21 cellular contexts compared by ENCODE assay signal in the genomic region with DNA sequence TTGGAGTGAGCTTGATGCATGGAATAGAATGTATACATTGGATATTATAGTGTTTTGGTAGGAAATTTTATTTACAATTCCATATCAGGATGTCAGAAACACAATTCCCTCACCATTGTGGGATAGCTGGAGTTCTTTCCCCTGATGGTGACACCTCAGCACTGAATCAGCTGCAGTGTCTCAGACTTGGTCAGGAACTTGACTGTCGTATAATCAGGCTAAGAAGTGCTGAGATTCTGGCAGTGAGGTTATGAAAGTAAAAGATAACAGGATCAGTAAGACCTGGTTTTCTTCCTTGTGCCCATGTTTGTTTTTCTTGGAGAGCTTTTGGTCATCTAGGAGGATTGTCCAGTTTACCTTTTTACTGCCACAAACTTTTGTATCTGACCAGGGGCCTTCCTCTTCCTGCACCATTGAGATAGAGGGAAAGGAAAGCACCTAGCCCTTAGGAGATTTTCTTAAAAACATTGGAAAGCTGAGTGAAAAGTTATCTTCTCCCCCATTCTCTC. TPM values are rescaled to one million over a fixed set of nuclear protein-coding genes. Genes with fewer than 3 reads are reported as not detected.
"Had no signal": no experiment of that assay in that cellular context is flagged by ENCODE, and none has a peak within 500 bp of the region (broad histone marks: within the 10 kb centered on the region; RNA-seq: fewer than 3 reads in every experiment).

No MANE protein-coding gene starts in this region.

- H3K27ac Mint-ChIP-seq: activated CD4-positive, alpha-beta memory T cell treated with anti-CD3 and anti-CD28 coated beads, Interleukin-2, amount 10 ng/mL, durations not matched to agents 7 days and 5 days; activated CD4-positive, alpha-beta T cell treated with anti-CD3 and anti-CD28 coated beads for 36 hours; activated naive CD8-positive, alpha-beta T cell treated with anti-CD3 and anti-CD28 coated beads, Interleukin-2, amount 10 ng/mL, durations not matched to agents 7 days and 5 days; activated T-cell treated with anti-CD3 and anti-CD28 coated beads, Interleukin-2, amount 50 U/mL, for 72 hours; memory B cell; natural killer cell treated with Interleukin-12 subunit alpha and Interleukin-12 subunit beta and Interleukin-15 and Interleukin-18, amount 100 ng/mL, for 72 hours had no signal

- H3K36me3 ChIP-seq: ascending aorta, left lung, sigmoid colon, suprapubic skin, upper lobe of right lung, WERI-Rb-1 had no signal

- H3K36me3 Mint-ChIP-seq: activated naive CD8-positive, alpha-beta T cell treated with anti-CD3 and anti-CD28 coated beads, Interleukin-2, amount 10 ng/mL, durations not matched to agents 7 days and 5 days; memory B cell; natural killer cell treated with Interleukin-12 subunit alpha and Interleukin-12 subunit beta and Interleukin-15 and Interleukin-18, amount 100 ng/mL, for 72 hours had no signal

- H3K9me3 Mint-ChIP-seq: activated CD4-positive, alpha-beta memory T cell treated with anti-CD3 and anti-CD28 coated beads, Interleukin-2, amount 10 ng/mL, durations not matched to agents 7 days and 5 days; activated naive CD8-positive, alpha-beta T cell treated with anti-CD3 and anti-CD28 coated beads, Interleukin-2, amount 10 ng/mL, durations not matched to agents 7 days and 5 days; activated T-cell treated with anti-CD3 and anti-CD28 coated beads, Interleukin-2, amount 50 U/mL, for 72 hours; central memory CD8-positive, alpha-beta T cell; memory B cell; natural killer cell treated with Interleukin-12 subunit alpha and Interleukin-12 subunit beta and Interleukin-15 and Interleukin-18, amount 100 ng/mL, for 72 hours had no signal

- H3K27me3 ChIP-seq: ascending aorta, sigmoid colon, suprapubic skin, upper lobe of right lung had no signal

- DNase-seq: activated CD4-positive, alpha-beta memory T cell treated with anti-CD3 and anti-CD28 coated beads, Interleukin-2, amount 10 ng/mL, durations not matched to agents 7 days and 5 days; activated CD4-positive, alpha-beta T cell treated with anti-CD3 and anti-CD28 coated beads for 36 hours; activated gamma-delta T cell treated with Interleukin-2 at 50 U/mL for 16 hours; activated naive CD8-positive, alpha-beta T cell treated with anti-CD3 and anti-CD28 coated beads, Interleukin-2, amount 10 ng/mL, durations not matched to agents 7 days and 5 days; activated T-cell treated with anti-CD3 and anti-CD28 coated beads, Interleukin-2, amount 50 U/mL, for 72 hours; cortex of kidney; effector memory CD4-positive, alpha-beta T cell; erythroblast; left lung; psoas muscle; sigmoid colon; stimulated activated CD4-positive, alpha-beta T cell treated with anti-CD3 and anti-CD28 coated beads, Interleukin-12 subunit alpha, Interleukin-12 subunit beta, amount 100 ng/mL, for 4 hours; stimulated activated naive CD4-positive, alpha-beta T cell treated with Interleukin-2 at 50 U/mL for 16 hours; T-helper 1 cell; upper lobe of right lung; WERI-Rb-1 had no signal

- H3K4me3 ChIP-seq: ascending aorta, left lung, sigmoid colon, suprapubic skin, upper lobe of right lung had no signal

- H3K27ac ChIP-seq: ascending aorta, left lung, psoas muscle, sigmoid colon, suprapubic skin, upper lobe of right lung, WERI-Rb-1 had no signal

- ATAC-seq: activated CD4-positive, alpha-beta T cell treated with anti-CD3 and anti-CD28 coated beads for 36 hours; activated T-cell treated with anti-CD3 and anti-CD28 coated beads, Interleukin-2, amount 50 U/mL, for 72 hours; left lung; psoas muscle; upper lobe of right lung had no signal

- H3K4me3 Mint-ChIP-seq: activated CD4-positive, alpha-beta memory T cell treated with anti-CD3 and anti-CD28 coated beads, Interleukin-2, amount 10 ng/mL, durations not matched to agents 7 days and 5 days; activated CD4-positive, alpha-beta T cell treated with anti-CD3 and anti-CD28 coated beads for 36 hours; activated naive CD8-positive, alpha-beta T cell treated with anti-CD3 and anti-CD28 coated beads, Interleukin-2, amount 10 ng/mL, durations not matched to agents 7 days and 5 days; activated T-cell treated with anti-CD3 and anti-CD28 coated beads, Interleukin-2, amount 50 U/mL, for 72 hours; central memory CD8-positive, alpha-beta T cell; memory B cell; natural killer cell treated with Interleukin-12 subunit alpha and Interleukin-12 subunit beta and Interleukin-15 and Interleukin-18, amount 100 ng/mL, for 72 hours had no signal

- H3K9me3 ChIP-seq: ascending aorta, left lung, psoas muscle, sigmoid colon, suprapubic skin, upper lobe of right lung had no signal

RNA-seq across cellular contexts. Expression of gene ST3GAL6, which starts 27.3 kb away (rescaled TPM):
- total RNA-seq: activated CD4-positive, alpha-beta memory T cell treated with anti-CD3 and anti-CD28 coated beads, Interleukin-2, amount 10 ng/mL, durations not matched to agents 7 days and 5 days; activated CD4-positive, alpha-beta T cell treated with anti-CD3 and anti-CD28 coated beads for 36 hours; natural killer cell treated with Interleukin-12 subunit alpha and Interleukin-12 subunit beta and Interleukin-15 and Interleukin-18, amount 100 ng/mL, for 72 hours had no signal
